Comparison of ENCODE assay signal across 1 cellular context in genomic region chr7:114415054-114415997, GRCh38.
TF ChIP-seq lines count a peak whose summit lies in the region.

No MANE protein-coding gene starts in this region.

TF ChIP-seq in GM23338, 12 proteins besides CTCF, POLR2A, EP300 and RAD21 (continued from another document):
- TF ChIP-seq ZNF462 (CRISPR knock-in tag; IDR thresholded peaks at IDR 0.05) = no peak
- TF ChIP-seq NANOG (IDR thresholded peaks at IDR 0.05; ENCODE audit: borderline replicate concordance) = no peak
- no peak for TF ChIP-seq JUNB (IDR thresholded peaks at IDR 0.05; ENCODE audit: unreplicated experiment)
- TF ChIP-seq POLR2AphosphoS5 (IDR thresholded peaks at IDR 0.05; ENCODE audit: low read depth) = no peak
- no peak for TF ChIP-seq STAT1 (IDR thresholded peaks at IDR 0.05; ENCODE audit: unreplicated experiment)
- TF ChIP-seq EZH2 (IDR thresholded peaks at IDR 0.05; ENCODE audit: low read depth, unreplicated experiment) = no peak
- TF ChIP-seq ZNF331 (CRISPR knock-in tag; IDR thresholded peaks at IDR 0.05; ENCODE audit: low read depth) = no peak
- TF ChIP-seq EZH2phosphoT487 (IDR thresholded peaks at IDR 0.05; ENCODE audit: unreplicated experiment) = no peak
- TF ChIP-seq, protein P1, sequence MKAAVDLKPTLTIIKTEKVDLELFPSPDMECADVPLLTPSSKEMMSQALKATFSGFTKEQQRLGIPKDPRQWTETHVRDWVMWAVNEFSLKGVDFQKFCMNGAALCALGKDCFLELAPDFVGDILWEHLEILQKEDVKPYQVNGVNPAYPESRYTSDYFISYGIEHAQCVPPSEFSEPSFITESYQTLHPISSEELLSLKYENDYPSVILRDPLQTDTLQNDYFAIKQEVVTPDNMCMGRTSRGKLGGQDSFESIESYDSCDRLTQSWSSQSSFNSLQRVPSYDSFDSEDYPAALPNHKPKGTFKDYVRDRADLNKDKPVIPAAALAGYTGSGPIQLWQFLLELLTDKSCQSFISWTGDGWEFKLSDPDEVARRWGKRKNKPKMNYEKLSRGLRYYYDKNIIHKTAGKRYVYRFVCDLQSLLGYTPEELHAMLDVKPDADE (IDR thresholded peaks at IDR 0.05) = no peak
- TF ChIP-seq ZNF114 (CRISPR knock-in tag; IDR thresholded peaks at IDR 0.05) = no peak
- no peak for TF ChIP-seq CREB1 (CRISPR knock-in tag; IDR thresholded peaks at IDR 0.05; ENCODE audit: low read depth)
